In genomic region chr10:27426948-27427467, GRCh38 we compare ENCODE assay signal across 21 cellular contexts.
"Had no signal": no experiment of that assay in that cellular context is flagged by ENCODE, and none has a peak within 500 bp of the region (broad histone marks: within the 10 kb centered on the region; RNA-seq: fewer than 3 reads in every experiment).

No MANE protein-coding gene starts in this region.

- DNase-seq: islet precursor cell; left ventricle myocardium inferior; naive thymus-derived CD8-positive, alpha-beta T cell; nucleus accumbens; pancreas; posterior cingulate gyrus; retina; right cardiac atrium; sigmoid colon; small intestine; spleen; stimulated activated CD4-positive, alpha-beta T cell treated with anti-CD3 and anti-CD28 coated beads, Interleukin-4, amount 100 ng/mL, for 24 hours; stimulated activated naive CD4-positive, alpha-beta T cell; tibial artery; upper lobe of right lung had no signal

- ATAC-seq: naive thymus-derived CD8-positive, alpha-beta T cell; pancreas; right cardiac atrium; stimulated activated effector memory CD8-positive, alpha-beta T cell treated with anti-CD3 and anti-CD28 coated beads, Interleukin-12 subunit alpha, Interleukin-12 subunit beta, amount 100 ng/mL, for 72 hours; upper lobe of right lung had no signal

- H3K36me3 ChIP-seq: left ventricle myocardium inferior, pancreas, prostate gland, sigmoid colon, spleen, suprapubic skin, thoracic aorta, tibial artery, upper lobe of right lung had no signal

- FAIRE-seq: pancreas, small intestine, urothelium cell line had no signal

- H3K4me3 ChIP-seq: left ventricle myocardium inferior, lung, pancreas, prostate gland, sigmoid colon, spleen, suprapubic skin, thoracic aorta, tibial artery, upper lobe of right lung had no signal

- H3K27ac ChIP-seq: left ventricle myocardium inferior, pancreas, prostate gland, sigmoid colon, spleen, suprapubic skin, thoracic aorta, tibial artery, upper lobe of right lung had no signal

- H3K27me3 ChIP-seq: pancreas, sigmoid colon, spleen, suprapubic skin, tibial artery, upper lobe of right lung had no signal

- H3K4me1 ChIP-seq: left ventricle myocardium inferior, pancreas, prostate gland, sigmoid colon, spleen, suprapubic skin, tibial artery, upper lobe of right lung had no signal

- H3K9me3 ChIP-seq: pancreas, prostate gland, sigmoid colon, suprapubic skin, thoracic aorta, tibial artery, upper lobe of right lung had no signal
